8 cellular contexts compared by ENCODE assay signal in genomic region chr6:108074057-108074358, GRCh38. TPM values are rescaled to one million over a fixed set of nuclear protein-coding genes. Genes with fewer than 3 reads are reported as not detected.
DNase-seq lines count a peak whose midpoint lies in the region; ATAC-seq and TF ChIP-seq lines count a peak whose summit lies in the region.

No MANE protein-coding gene starts in this region.

- H3K9ac ChIP-seq in DND-41 (ENCODE audit: low read depth, low read length) = peak overlapping the region; percentile 76

- H3K4me2 ChIP-seq in DND-41 (ENCODE audit: insufficient read depth, low read length) = peak overlapping the region; percentile 90
- H3K4me2 ChIP-seq in PC-9 = peak overlapping the region; percentile 90

- intact Hi-C loops in PC-9 (cut with micrococcal nuclease; ENCODE audit: unreplicated experiment) = no loop called here

- CTCF ChIA-PET in PC-9 (lab: Charles Lee) = no interaction called here

- H3K27ac ChIP-seq in DND-41 (ENCODE audit: low read length) (peak overlapping the region; percentile 72), PC-9 (0 out of 2 replicates have a peak overlapping the region, but pooled peaks have one; percentile 29), epithelial cell of prostate (peak overlapping the region; percentile 69)

- H3K9me2 ChIP-seq in PC-9 (ENCODE audit: insufficient read depth) = no peaks in the 10 kb centered on the region

- DNase-seq in DND-41 (no peak), H7 (no peak), PC-9 (no peak), epithelial cell of prostate (ENCODE audit: low read depth, low spot score) (no peak), NCI-H510A (lab: John Stamatoyannopoulos, UW) (no peak), EL (no peak), GOT3 (lab: John Stamatoyannopoulos, UW) (no peak)

- POLR2A ChIA-PET in PC-9 (lab: Charles Lee; ENCODE audit: unreplicated experiment) = interaction anchor here (0.6 kb wide), 1 partner anchor 190 kb away, joined by 3 read pairs; no protein-coding TSS in a partner anchor

- H3K4me1 ChIP-seq in DND-41 (ENCODE audit: insufficient read depth, low read length) (peaks cover 34% of the 10 kb centered on the region), PC-9 (replicated peaks; ENCODE audit: insufficient read depth) (peaks cover 17% of the 10 kb centered on the region), neuron (ENCODE audit: insufficient read depth, low read length) (peaks cover 5% of the 10 kb centered on the region)

- H3K36me3 ChIP-seq in DND-41 (ENCODE audit: insufficient read depth, low read length) (no peaks in the 10 kb centered on the region), H7 (replicated peaks; ENCODE audit: control insufficient read depth, insufficient read depth, low read length) (no peaks in the 10 kb centered on the region), PC-9 (ENCODE audit: low read depth) (no peaks in the 10 kb centered on the region), neuron (ENCODE audit: insufficient read depth, low read length) (no peaks in the 10 kb centered on the region)

- TF ChIP-seq CTCF in DND-41 (IDR thresholded peaks at IDR 0.05; ENCODE audit: borderline replicate concordance, extremely low read depth, low read length, poor library complexity, severe bottlenecking) (no peak), PC-9 (conservative IDR thresholded peaks at IDR 0.05) (no peak)

- no peak; the same call in 1 of the 3 replicates for ATAC-seq in DND-41 (ENCODE audit: insufficient read depth, low read depth)

- H3K9me3 ChIP-seq in DND-41 (ENCODE audit: insufficient read depth, low read length, severe bottlenecking) (no peaks in the 10 kb centered on the region), PC-9 (ENCODE audit: insufficient read depth, low read depth) (no peaks in the 10 kb centered on the region), neuron (ENCODE audit: low read length) (no peaks in the 10 kb centered on the region)

- H3K4me3 ChIP-seq in DND-41 (ENCODE audit: low read depth in 1 of 2, low read length in 2 of 2) (peak overlapping the region; percentile 55 to 81; a peak in 3 of 4 replicates), H7 (ENCODE audit: insufficient read depth, low read depth, low read length) (peak overlapping the region; percentile 87), PC-9 (peak overlapping the region; percentile 99), neuron (ENCODE audit: low read length) (peak overlapping the region; percentile 97)

- no TSS peak for BruUV-seq in PC-9 (replicated peaks; lab: Mats Ljungman, UMichigan)

- no peaks in the 10 kb centered on the region for H4K20me1 ChIP-seq in DND-41 (ENCODE audit: insufficient read depth, low read length)
- no peaks in the 10 kb centered on the region for H4K20me1 ChIP-seq in PC-9 (ENCODE audit: insufficient read depth)

- H3K27me3 ChIP-seq in DND-41 (ENCODE audit: insufficient read depth, low read length, poor library complexity) (no peaks in the 10 kb centered on the region), H7 (ENCODE audit: control insufficient read depth, insufficient read depth, low read length) (peaks cover 3% of the 10 kb centered on the region; the same call in 1 of the 2 replicates), PC-9 (ENCODE audit: insufficient read depth, low read depth) (no peaks in the 10 kb centered on the region), neuron (ENCODE audit: insufficient read depth, low read length) (no peaks in the 10 kb centered on the region)

- H3F3A ChIP-seq in PC-9 (ENCODE audit: insufficient read depth, low read depth) = no peaks in the 10 kb centered on the region

- peak overlapping the region; percentile 91 for H2AFZ ChIP-seq in DND-41 (ENCODE audit: low read depth, low read length)
- H2AFZ ChIP-seq in PC-9 = peak overlapping the region; percentile 100
- peak overlapping the region; percentile 93 for H2AFZ ChIP-seq in neuron (ENCODE audit: low read depth, low read length)

- H3K79me2 ChIP-seq in DND-41 (ENCODE audit: insufficient read depth, low read length) (peaks cover 11% of the 10 kb centered on the region), PC-9 (ENCODE audit: low read depth) (peaks cover 17% of the 10 kb centered on the region)

RNA-seq across cellular contexts. Expression of gene OSTM1, which starts 0.5 kb away (rescaled TPM):
- 20.9 and 24.5 TPM in 2 replicates for total RNA-seq in H7 (2014; rRNA removed; shearing (Covaris generic))
- 13.7 and 16.0 TPM in 2 replicates for total RNA-seq in PC-9 (2021)
